Comparison of ENCODE assay signal across 39 cellular contexts in the genomic region with DNA sequence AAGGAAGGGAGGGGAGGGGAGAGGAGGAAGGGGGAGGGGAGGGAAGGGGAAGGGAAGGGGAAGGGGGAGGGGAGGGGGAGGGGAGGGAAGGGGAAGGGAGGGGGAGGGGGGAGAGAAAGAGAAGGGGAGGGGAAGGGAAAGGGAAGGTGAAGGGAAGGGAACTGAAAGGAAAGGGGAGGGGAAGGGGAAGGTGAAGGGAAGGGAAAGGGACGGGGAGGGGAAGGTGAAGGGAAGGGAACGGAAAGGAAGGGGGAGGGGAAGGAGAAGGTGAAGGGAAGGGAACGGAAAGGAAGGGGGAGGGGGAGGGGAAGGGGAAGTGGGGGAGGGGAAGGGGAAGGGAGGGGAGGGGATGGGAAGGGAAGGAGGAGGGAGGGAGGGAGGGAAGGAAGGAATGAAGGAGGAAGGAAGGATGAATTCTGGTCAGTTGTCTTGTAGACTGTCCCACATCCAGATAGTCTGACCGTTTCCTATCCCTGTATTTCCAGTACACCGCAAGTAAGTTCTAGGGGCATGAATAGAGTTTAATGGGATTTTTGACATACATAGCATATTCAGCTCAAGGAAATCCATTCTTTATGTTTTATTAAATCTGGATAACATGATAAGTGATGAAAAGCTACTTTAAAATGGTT.
"Had no signal": no experiment of that assay in that cellular context is flagged by ENCODE, and none has a peak within 500 bp of the region (broad histone marks: within the 10 kb centered on the region; RNA-seq: fewer than 3 reads in every experiment).

No MANE protein-coding gene starts in this region.

- H3K4me3 Mint-ChIP-seq: activated CD4-positive, alpha-beta memory T cell treated with anti-CD3 and anti-CD28 coated beads, Interleukin-2, amount 10 ng/mL, durations not matched to agents 7 days and 5 days; activated CD4-positive, alpha-beta T cell treated with anti-CD3 and anti-CD28 coated beads for 36 hours; activated CD4-positive, alpha-beta T cell treated with anti-CD3 and anti-CD28 coated beads, Interleukin-2, amount 10 ng/mL, durations not matched to agents 7 days and 5 days; activated CD8-positive, alpha-beta memory T cell treated with anti-CD3 and anti-CD28 coated beads, Interleukin-2, amount 10 ng/mL, durations not matched to agents 7 days and 5 days; activated CD8-positive, alpha-beta T cell treated with anti-CD3 and anti-CD28 coated beads, Interleukin-2, amount 10 ng/mL, durations not matched to agents 7 days and 5 days; activated naive CD4-positive, alpha-beta T cell treated with anti-CD3 and anti-CD28 coated beads, Interleukin-2, amount 10 ng/mL, durations not matched to agents 7 days and 5 days; activated naive CD4-positive, alpha-beta T cell treated with anti-CD3 and anti-CD28 coated beads, Interleukin-2, amount 50 U/mL, for 24 hours; activated naive CD8-positive, alpha-beta T cell; activated naive CD8-positive, alpha-beta T cell treated with anti-CD3 and anti-CD28 coated beads, Interleukin-2, amount 10 ng/mL, durations not matched to agents 7 days and 5 days; activated naive CD8-positive, alpha-beta T cell treated with anti-CD3 and anti-CD28 coated beads, Interleukin-2, amount 50 U/mL, for 24 hours; activated T-cell treated with anti-CD3 and anti-CD28 coated beads, Interleukin-2, amount 50 U/mL, for 24 hours; brain; central memory CD8-positive, alpha-beta T cell; T-helper 1 cell treated with Interleukin-12 subunit alpha and Interleukin-12 subunit beta and Interleukin-4 antibody, amounts not matched to agents 30 μg/mL and 1 μg/mL, for 36 hours; T-helper 2 cell treated with Interferon-gamma antibody and Interleukin-4, amounts not matched to agents 5 μg/mL and 100 μg/mL, for 36 hours; WTC11 had no signal

- ATAC-seq: activated CD4-positive, alpha-beta T cell treated with anti-CD3 and anti-CD28 coated beads for 36 hours; activated CD4-positive, CD25-positive, alpha-beta regulatory T cell treated with anti-CD3 and anti-CD28 coated beads, Interleukin-2, amount 50 U/mL, for 24 hours; activated CD8-positive, alpha-beta memory T cell treated with anti-CD3 and anti-CD28 coated beads, Interleukin-2, amount 10 ng/mL, durations not matched to agents 7 days and 5 days; activated CD8-positive, alpha-beta T cell treated with anti-CD3 and anti-CD28 coated beads, Interleukin-2, amount 10 ng/mL, durations not matched to agents 7 days and 5 days; activated naive CD8-positive, alpha-beta T cell treated with anti-CD3 and anti-CD28 coated beads, Interleukin-2, amount 50 U/mL, for 24 hours; WTC11 had no signal

- H3K4me1 ChIP-seq: ascending aorta had no signal

- H3K36me3 Mint-ChIP-seq: brain had no signal

- H3K9me3 ChIP-seq: ascending aorta had no signal

- H3K27ac ChIP-seq: ascending aorta, cardiac muscle cell, WERI-Rb-1 had no signal

- FAIRE-seq: bronchial epithelial cell had no signal

- H3K4me3 ChIP-seq: ascending aorta, cardiac muscle cell had no signal

- H3K27me3 Mint-ChIP-seq: activated CD4-positive, alpha-beta memory T cell treated with anti-CD3 and anti-CD28 coated beads, Interleukin-2, amount 10 ng/mL, durations not matched to agents 7 days and 5 days; activated CD4-positive, alpha-beta T cell treated with anti-CD3 and anti-CD28 coated beads for 36 hours; activated CD4-positive, alpha-beta T cell treated with anti-CD3 and anti-CD28 coated beads, Interleukin-2, amount 10 ng/mL, durations not matched to agents 7 days and 5 days; activated CD8-positive, alpha-beta memory T cell treated with anti-CD3 and anti-CD28 coated beads, Interleukin-2, amount 10 ng/mL, durations not matched to agents 7 days and 5 days; activated naive CD4-positive, alpha-beta T cell treated with anti-CD3 and anti-CD28 coated beads, Interleukin-2, amount 10 ng/mL, durations not matched to agents 7 days and 5 days; activated naive CD4-positive, alpha-beta T cell treated with anti-CD3 and anti-CD28 coated beads, Interleukin-2, amount 50 U/mL, for 24 hours; activated naive CD8-positive, alpha-beta T cell; activated naive CD8-positive, alpha-beta T cell treated with anti-CD3 and anti-CD28 coated beads, Interleukin-2, amount 10 ng/mL, durations not matched to agents 7 days and 5 days; activated naive CD8-positive, alpha-beta T cell treated with anti-CD3 and anti-CD28 coated beads, Interleukin-2, amount 50 U/mL, for 24 hours; activated T-cell treated with anti-CD3 and anti-CD28 coated beads, Interleukin-2, amount 50 U/mL, for 24 hours; central memory CD8-positive, alpha-beta T cell had no signal

- H3K9me3 Mint-ChIP-seq: activated CD4-positive, alpha-beta memory T cell treated with anti-CD3 and anti-CD28 coated beads, Interleukin-2, amount 10 ng/mL, durations not matched to agents 7 days and 5 days; activated CD4-positive, alpha-beta T cell treated with anti-CD3 and anti-CD28 coated beads, Interleukin-2, amount 10 ng/mL, durations not matched to agents 7 days and 5 days; activated naive CD4-positive, alpha-beta T cell treated with anti-CD3 and anti-CD28 coated beads, Interleukin-2, amount 10 ng/mL, durations not matched to agents 7 days and 5 days; activated naive CD4-positive, alpha-beta T cell treated with anti-CD3 and anti-CD28 coated beads, Interleukin-2, amount 50 U/mL, for 24 hours; activated naive CD8-positive, alpha-beta T cell treated with anti-CD3 and anti-CD28 coated beads, Interleukin-2, amount 10 ng/mL, durations not matched to agents 7 days and 5 days; activated naive CD8-positive, alpha-beta T cell treated with anti-CD3 and anti-CD28 coated beads, Interleukin-2, amount 50 U/mL, for 24 hours; activated T-cell treated with anti-CD3 and anti-CD28 coated beads, Interleukin-2, amount 50 U/mL, for 24 hours; activated T-helper 2 cell treated with anti-CD3 and anti-CD28 coated beads, Interferon-gamma antibody, Interleukin-2, Interleukin-4, amounts not matched to agents 10 μg/mL and 5 μg/mL and 100 μg/mL, durations not matched to agents 14 hours and 24 hours and 36 hours; brain; central memory CD8-positive, alpha-beta T cell; T-helper 1 cell treated with Interleukin-12 subunit alpha and Interleukin-12 subunit beta and Interleukin-4 antibody, amounts not matched to agents 30 μg/mL and 1 μg/mL, for 36 hours; T-helper 2 cell treated with Interferon-gamma antibody and Interleukin-4, amounts not matched to agents 5 μg/mL and 100 μg/mL, for 36 hours; WTC11 had no signal

- H3K36me3 ChIP-seq: cardiac muscle cell, WERI-Rb-1 had no signal

- DNase-seq: activated CD4-positive, alpha-beta memory T cell treated with anti-CD3 and anti-CD28 coated beads, Interleukin-2, amount 10 ng/mL, durations not matched to agents 7 days and 5 days; activated CD4-positive, alpha-beta T cell treated with anti-CD3 and anti-CD28 coated beads for 1 hour; activated CD4-positive, alpha-beta T cell treated with anti-CD3 and anti-CD28 coated beads for 36 hours; activated CD4-positive, alpha-beta T cell treated with anti-CD3 and anti-CD28 coated beads for 48 hours; activated CD4-positive, alpha-beta T cell treated with anti-CD3 and anti-CD28 coated beads, Interleukin-2, amount 10 ng/mL, durations not matched to agents 7 days and 5 days; activated CD4-positive, alpha-beta T cell treated with anti-CD3 and anti-CD28 coated beads, Interleukin-2, amount 50 U/mL, for 48 hours; activated CD4-positive, CD25-positive, alpha-beta regulatory T cell; activated CD8-positive, alpha-beta memory T cell treated with anti-CD3 and anti-CD28 coated beads for 24 hours; activated CD8-positive, alpha-beta memory T cell treated with anti-CD3 and anti-CD28 coated beads, Interleukin-2, amount 10 ng/mL, durations not matched to agents 7 days and 5 days; activated CD8-positive, alpha-beta memory T cell treated with anti-CD3 and anti-CD28 coated beads, Interleukin-2, amount 50 U/mL, for 48 hours; activated CD8-positive, alpha-beta T cell treated with anti-CD3 and anti-CD28 coated beads, Interleukin-2, amount 10 ng/mL, durations not matched to agents 7 days and 5 days; activated effector memory CD4-positive, alpha-beta T cell treated with Interleukin-2 at 50 U/mL for 16 hours; activated gamma-delta T cell; activated naive CD4-positive, alpha-beta T cell treated with anti-CD3 and anti-CD28 coated beads, Interleukin-2, amount 10 ng/mL, durations not matched to agents 7 days and 5 days; activated naive CD4-positive, alpha-beta T cell treated with Interleukin-2 at 50 U/mL for 16 hours; activated naive CD8-positive, alpha-beta T cell treated with anti-CD3 and anti-CD28 coated beads, Interleukin-2, amount 10 ng/mL, durations not matched to agents 7 days and 5 days; activated naive CD8-positive, alpha-beta T cell treated with anti-CD3 and anti-CD28 coated beads, Interleukin-2, amount 50 U/mL, for 24 hours; activated T-cell treated with anti-CD3 and anti-CD28 coated beads, Interleukin-2, amount 50 U/mL, for 24 hours; activated T-cell treated with anti-CD3 and anti-CD28 coated beads, Interleukin-2, amount 50 U/mL, for 48 hours; amygdala; anterior cingulate cortex; caudate nucleus; cerebellar nuclear complex; T-helper 1 cell; T-helper 2 cell; T-helper 9 cell; WERI-Rb-1 had no signal

- H3K27me3 ChIP-seq: ascending aorta, cardiac muscle cell had no signal

- H3K27ac Mint-ChIP-seq: activated CD4-positive, alpha-beta memory T cell treated with anti-CD3 and anti-CD28 coated beads, Interleukin-2, amount 10 ng/mL, durations not matched to agents 7 days and 5 days; activated CD4-positive, alpha-beta T cell treated with anti-CD3 and anti-CD28 coated beads for 36 hours; activated CD4-positive, alpha-beta T cell treated with anti-CD3 and anti-CD28 coated beads, Interleukin-2, amount 10 ng/mL, durations not matched to agents 7 days and 5 days; activated CD8-positive, alpha-beta memory T cell treated with anti-CD3 and anti-CD28 coated beads, Interleukin-2, amount 10 ng/mL, durations not matched to agents 7 days and 5 days; activated CD8-positive, alpha-beta T cell treated with anti-CD3 and anti-CD28 coated beads, Interleukin-2, amount 10 ng/mL, durations not matched to agents 7 days and 5 days; activated naive CD4-positive, alpha-beta T cell treated with anti-CD3 and anti-CD28 coated beads, Interleukin-2, amount 10 ng/mL, durations not matched to agents 7 days and 5 days; activated naive CD4-positive, alpha-beta T cell treated with anti-CD3 and anti-CD28 coated beads, Interleukin-2, amount 50 U/mL, for 24 hours; activated naive CD8-positive, alpha-beta T cell; activated naive CD8-positive, alpha-beta T cell treated with anti-CD3 and anti-CD28 coated beads, Interleukin-2, amount 10 ng/mL, durations not matched to agents 7 days and 5 days; activated naive CD8-positive, alpha-beta T cell treated with anti-CD3 and anti-CD28 coated beads, Interleukin-2, amount 50 U/mL, for 24 hours; activated T-cell treated with anti-CD3 and anti-CD28 coated beads, Interleukin-2, amount 50 U/mL, for 24 hours; activated T-helper 2 cell treated with anti-CD3 and anti-CD28 coated beads, Interferon-gamma antibody, Interleukin-2, Interleukin-4, amounts not matched to agents 10 μg/mL and 5 μg/mL and 100 μg/mL, durations not matched to agents 14 hours and 24 hours and 36 hours; brain; T-helper 1 cell treated with Interleukin-12 subunit alpha and Interleukin-12 subunit beta and Interleukin-4 antibody, amounts not matched to agents 30 μg/mL and 1 μg/mL, for 36 hours; T-helper 2 cell treated with Interferon-gamma antibody and Interleukin-4, amounts not matched to agents 5 μg/mL and 100 μg/mL, for 36 hours; WTC11 had no signal

- H3K4me1 Mint-ChIP-seq: activated CD4-positive, alpha-beta memory T cell treated with anti-CD3 and anti-CD28 coated beads, Interleukin-2, amount 10 ng/mL, durations not matched to agents 7 days and 5 days; activated CD4-positive, alpha-beta T cell treated with anti-CD3 and anti-CD28 coated beads for 36 hours; activated naive CD4-positive, alpha-beta T cell treated with anti-CD3 and anti-CD28 coated beads, Interleukin-2, amount 10 ng/mL, durations not matched to agents 7 days and 5 days; activated naive CD4-positive, alpha-beta T cell treated with anti-CD3 and anti-CD28 coated beads, Interleukin-2, amount 50 U/mL, for 24 hours; activated naive CD8-positive, alpha-beta T cell treated with anti-CD3 and anti-CD28 coated beads, Interleukin-2, amount 50 U/mL, for 24 hours; central memory CD8-positive, alpha-beta T cell; WTC11 had no signal
